ENCODE assay signal across 1 cellular context in the genomic region with DNA sequence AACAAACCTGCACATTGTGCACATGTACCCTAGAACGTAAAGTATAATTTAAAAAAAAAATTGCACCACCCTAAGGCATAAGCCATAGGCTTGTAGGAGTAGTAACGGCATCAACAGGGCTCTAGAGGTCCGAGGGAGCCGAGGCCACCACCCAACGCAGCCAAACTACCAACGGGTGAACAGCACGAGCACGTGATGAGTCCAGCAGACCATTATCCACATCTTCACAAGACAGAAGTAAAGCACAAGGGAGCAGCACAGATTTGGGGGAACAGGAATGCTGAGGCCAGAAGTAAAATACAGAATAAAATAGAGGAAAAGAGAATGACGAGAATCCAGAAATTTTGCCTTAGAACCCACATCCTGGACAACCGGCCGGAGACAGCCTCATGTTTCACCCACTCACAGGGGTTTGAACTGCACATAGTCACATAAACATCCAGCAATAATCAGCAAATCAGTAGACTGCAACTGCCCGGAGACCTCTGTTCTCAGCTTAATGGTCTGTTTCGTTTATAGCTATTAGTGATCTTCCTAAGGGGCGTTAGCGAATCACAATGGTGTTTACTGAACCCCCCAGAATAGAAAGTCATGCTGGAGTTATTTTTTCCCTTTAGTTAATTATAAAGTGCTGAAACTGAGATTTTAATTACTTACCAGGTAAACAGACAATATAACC.
TF ChIP-seq lines count a peak whose summit lies in the region.

No MANE protein-coding gene starts in this region.

TF ChIP-seq in IMR-90, 13 proteins besides CTCF, POLR2A, EP300 and RAD21:
- TF ChIP-seq, protein P1, sequence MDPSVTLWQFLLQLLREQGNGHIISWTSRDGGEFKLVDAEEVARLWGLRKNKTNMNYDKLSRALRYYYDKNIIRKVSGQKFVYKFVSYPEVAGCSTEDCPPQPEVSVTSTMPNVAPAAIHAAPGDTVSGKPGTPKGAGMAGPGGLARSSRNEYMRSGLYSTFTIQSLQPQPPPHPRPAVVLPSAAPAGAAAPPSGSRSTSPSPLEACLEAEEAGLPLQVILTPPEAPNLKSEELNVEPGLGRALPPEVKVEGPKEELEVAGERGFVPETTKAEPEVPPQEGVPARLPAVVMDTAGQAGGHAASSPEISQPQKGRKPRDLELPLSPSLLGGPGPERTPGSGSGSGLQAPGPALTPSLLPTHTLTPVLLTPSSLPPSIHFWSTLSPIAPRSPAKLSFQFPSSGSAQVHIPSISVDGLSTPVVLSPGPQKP (IDR thresholded peaks at IDR 0.05; ENCODE audit: borderline replicate concordance, low read depth, low read length) = no peak
- TF ChIP-seq BHLHE40 (IDR thresholded peaks at IDR 0.05; ENCODE audit: low read depth, low read length) = no peak
- no peak for TF ChIP-seq MXI1 (IDR thresholded peaks at IDR 0.05; ENCODE audit: borderline replicate concordance, low read depth, low read length)
- TF ChIP-seq MAFK (IDR thresholded peaks at IDR 0.05; ENCODE audit: low read depth, low read length) = no peak
- no peak for TF ChIP-seq CHD1 (IDR thresholded peaks at IDR 0.05; ENCODE audit: low read depth, low read length)
- TF ChIP-seq MAZ (IDR thresholded peaks at IDR 0.05; ENCODE audit: borderline replicate concordance, low read depth, low read length) = no peak
- no peak for TF ChIP-seq NFE2L2 (IDR thresholded peaks at IDR 0.05; ENCODE audit: low read depth, low read length)
- TF ChIP-seq RFX5 (IDR thresholded peaks at IDR 0.05; ENCODE audit: low read depth, low read length) = no peak
- TF ChIP-seq, protein P2, sequence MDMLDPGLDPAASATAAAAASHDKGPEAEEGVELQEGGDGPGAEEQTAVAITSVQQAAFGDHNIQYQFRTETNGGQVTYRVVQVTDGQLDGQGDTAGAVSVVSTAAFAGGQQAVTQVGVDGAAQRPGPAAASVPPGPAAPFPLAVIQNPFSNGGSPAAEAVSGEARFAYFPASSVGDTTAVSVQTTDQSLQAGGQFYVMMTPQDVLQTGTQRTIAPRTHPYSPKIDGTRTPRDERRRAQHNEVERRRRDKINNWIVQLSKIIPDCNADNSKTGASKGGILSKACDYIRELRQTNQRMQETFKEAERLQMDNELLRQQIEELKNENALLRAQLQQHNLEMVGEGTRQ (IDR thresholded peaks at IDR 0.05; ENCODE audit: low read depth, low read length) = no peak
- TF ChIP-seq FOS (IDR thresholded peaks at IDR 0.05; ENCODE audit: low read depth, low read length) = no peak
- TF ChIP-seq SMC3 (IDR thresholded peaks at IDR 0.05; ENCODE audit: low read depth, low read length) = no peak
- no peak for TF ChIP-seq CEBPB (IDR thresholded peaks at IDR 0.05; ENCODE audit: low read depth, low read length)
- no peak for TF ChIP-seq RCOR1 (IDR thresholded peaks at IDR 0.05; ENCODE audit: insufficient replicate concordance, low read length)
